In the genomic region with DNA sequence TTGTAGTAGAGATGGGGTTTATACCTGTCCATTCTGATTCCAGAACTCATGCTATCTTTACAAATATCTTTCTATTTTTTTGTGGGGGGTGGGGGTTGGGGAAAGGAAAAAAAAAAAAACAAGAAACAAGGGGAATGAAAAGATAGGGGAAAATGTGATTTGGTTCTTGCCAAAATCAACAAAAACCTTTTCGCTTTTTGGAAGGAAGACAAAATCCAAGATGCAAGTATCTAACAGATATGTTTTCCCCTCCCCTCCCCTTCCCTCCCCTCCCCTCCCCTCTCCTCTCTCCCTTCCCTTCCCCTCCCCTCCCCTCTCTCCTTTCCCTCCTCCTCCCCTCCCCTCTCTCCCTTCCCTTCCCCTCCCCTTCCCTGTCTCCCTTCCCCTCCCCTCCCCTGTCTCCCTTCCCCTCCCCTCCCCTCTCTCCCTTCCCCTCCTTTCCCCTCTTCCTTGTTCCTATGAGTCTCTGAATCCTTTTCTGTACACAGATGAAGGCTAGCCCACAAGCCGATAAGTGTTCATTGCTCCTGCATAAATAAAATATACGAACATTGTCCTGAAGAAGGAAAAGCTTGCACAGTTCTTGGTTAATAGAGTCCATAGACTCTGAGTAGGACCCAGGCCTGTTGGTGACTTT, we compare ENCODE assay signal across 28 cellular contexts.
"Had no signal": no experiment of that assay in that cellular context is flagged by ENCODE, and none has a peak within 500 bp of the region (broad histone marks: within the 10 kb centered on the region; RNA-seq: fewer than 3 reads in every experiment).

No MANE protein-coding gene starts in this region.

- DNase-seq: colonic mucosa; cortex of kidney; dermis blood vessel endothelial cell; dorsolateral prefrontal cortex; effector CD4-positive, alpha-beta T cell; effector CD8-positive, alpha-beta T cell; effector memory CD4-positive, alpha-beta T cell; effector memory CD8-positive, alpha-beta T cell; endodermal cell; erythroblast; esophagus squamous epithelium; foreskin fibroblast; foreskin keratinocyte; foreskin melanocyte; gastrocnemius medialis; glutamatergic neuron; head of caudate nucleus; heart left ventricle; heart right ventricle had no signal

- H3K36me3 ChIP-seq: colonic mucosa, esophagus muscularis mucosa, esophagus squamous epithelium, gastrocnemius medialis, gastroesophageal sphincter, heart left ventricle, heart right ventricle had no signal

- H3K9me3 ChIP-seq: colonic mucosa, esophagus muscularis mucosa, esophagus squamous epithelium, gastrocnemius medialis, gastroesophageal sphincter, heart left ventricle, heart right ventricle had no signal

- H3K27me3 ChIP-seq: colonic mucosa, esophagus muscularis mucosa, esophagus squamous epithelium, foreskin keratinocyte, gastrocnemius medialis, gastroesophageal sphincter, heart left ventricle had no signal

- FAIRE-seq: colon, endometrium, endothelial cell of umbilical vein, frontal cortex had no signal

- H3K4me3 ChIP-seq: colonic mucosa, coronary artery, dorsolateral prefrontal cortex, esophagus muscularis mucosa, esophagus squamous epithelium, gastrocnemius medialis, gastroesophageal sphincter, heart left ventricle, heart right ventricle had no signal

- ATAC-seq: effector memory CD8-positive, alpha-beta T cell; esophagus mucosa; foreskin keratinocyte; gastrocnemius medialis; gastroesophageal sphincter; heart left ventricle; heart right ventricle had no signal

- H3K27ac ChIP-seq: colonic mucosa, coronary artery, dorsolateral prefrontal cortex, epithelial cell of prostate, esophagus muscularis mucosa, esophagus squamous epithelium, foreskin keratinocyte, gastrocnemius medialis, gastroesophageal sphincter, heart left ventricle, heart right ventricle had no signal

- H3K4me1 ChIP-seq: colonic mucosa, esophagus muscularis mucosa, esophagus squamous epithelium, foreskin keratinocyte, gastrocnemius medialis, gastroesophageal sphincter, heart left ventricle, heart right ventricle had no signal
